Comparison of ENCODE assay signal across 8 cellular contexts in genomic region chr4:113300384-113301011, GRCh38.
DNase-seq lines count a peak whose midpoint lies in the region; ATAC-seq and TF ChIP-seq lines count a peak whose summit lies in the region.

No MANE protein-coding gene starts in this region.

- H3K27me3 ChIP-seq in tibial nerve (no peaks in the 10 kb centered on the region), SJCRH30 (no peaks in the 10 kb centered on the region)

- H3K27ac ChIP-seq in tibial nerve: peak overlapping the region in 3 of 4 donors; percentile 29 to 74 (median 47)
- H3K27ac ChIP-seq in SJCRH30: no peak overlapping the region

- peak; percentile 14 for DNase-seq in activated CD4-positive, alpha-beta T cell treated with anti-CD3 and anti-CD28 coated beads for 48 hours
- DNase-seq in activated CD4-positive, alpha-beta T cell treated with anti-CD3 and anti-CD28 coated beads for 4 hours: no peak
- DNase-seq in astrocyte of the hippocampus (ENCODE audit: low read depth, low spot score): peak; percentile 82
- DNase-seq in hepatic stellate cell (ENCODE audit: low spot score): peak; percentile 16
- DNase-seq in tibial nerve (ENCODE audit: low spot score in 2 of 2): peak in 1 of 2 donors; percentile 36
- DNase-seq in SJCRH30: no peak
- DNase-seq in DMS114 treated with DMSO at 0.1 percent for 48 hours (lab: John Stamatoyannopoulos, UW; ENCODE audit: unreplicated experiment): no peak

- H3K9me3 ChIP-seq in tibial nerve (no peaks in the 10 kb centered on the region), SJCRH30 (replicated peaks) (no peaks in the 10 kb centered on the region)

- ATAC-seq in HG03460 (IDR thresholded peaks at IDR 0.05; ENCODE audit: unreplicated experiment): no peak

- H3K36me3 ChIP-seq in tibial nerve: no peaks in the 10 kb centered on the region
- H3K36me3 ChIP-seq in SJCRH30: peaks cover 19% of the 10 kb centered on the region

- H3K4me1 ChIP-seq in tibial nerve (peaks cover 0 to 9% (median 0%) of the 10 kb centered on the region in 4 donors), SJCRH30 (no peaks in the 10 kb centered on the region)

- no peak for TF ChIP-seq CTCF in tibial nerve (IDR thresholded peaks at IDR 0.05)

- H3K4me3 ChIP-seq in tibial nerve (no peak overlapping the region), SJCRH30 (no peak overlapping the region)

- peak in 1 of 2 donors; percentile 81 for TF ChIP-seq EP300 in tibial nerve (IDR thresholded peaks at IDR 0.05)

- TF ChIP-seq POLR2A in tibial nerve (IDR thresholded peaks at IDR 0.05): peak in 1 of 2 donors; percentile 19

- WGBS in tibial nerve, 2 donors: 55 to 68% methylated on average over 5 of the region's 5 CpGs

Comparison
In these comparisons a context has a peak if more than half of its experiments do, and no peak if none do; other contexts are left out.
1. DNase-seq: peak in activated CD4-positive, alpha-beta T cell treated with anti-CD3 and anti-CD28 coated beads for 48 hours (single experiment), astrocyte of the hippocampus (single experiment) and hepatic stellate cell (single experiment); none in activated CD4-positive, alpha-beta T cell treated with anti-CD3 and anti-CD28 coated beads for 4 hours (0 of 2), SJCRH30 (0 of 2) and DMS114 treated with DMSO at 0.1 percent for 48 hours (single experiment).